In the genomic region with DNA sequence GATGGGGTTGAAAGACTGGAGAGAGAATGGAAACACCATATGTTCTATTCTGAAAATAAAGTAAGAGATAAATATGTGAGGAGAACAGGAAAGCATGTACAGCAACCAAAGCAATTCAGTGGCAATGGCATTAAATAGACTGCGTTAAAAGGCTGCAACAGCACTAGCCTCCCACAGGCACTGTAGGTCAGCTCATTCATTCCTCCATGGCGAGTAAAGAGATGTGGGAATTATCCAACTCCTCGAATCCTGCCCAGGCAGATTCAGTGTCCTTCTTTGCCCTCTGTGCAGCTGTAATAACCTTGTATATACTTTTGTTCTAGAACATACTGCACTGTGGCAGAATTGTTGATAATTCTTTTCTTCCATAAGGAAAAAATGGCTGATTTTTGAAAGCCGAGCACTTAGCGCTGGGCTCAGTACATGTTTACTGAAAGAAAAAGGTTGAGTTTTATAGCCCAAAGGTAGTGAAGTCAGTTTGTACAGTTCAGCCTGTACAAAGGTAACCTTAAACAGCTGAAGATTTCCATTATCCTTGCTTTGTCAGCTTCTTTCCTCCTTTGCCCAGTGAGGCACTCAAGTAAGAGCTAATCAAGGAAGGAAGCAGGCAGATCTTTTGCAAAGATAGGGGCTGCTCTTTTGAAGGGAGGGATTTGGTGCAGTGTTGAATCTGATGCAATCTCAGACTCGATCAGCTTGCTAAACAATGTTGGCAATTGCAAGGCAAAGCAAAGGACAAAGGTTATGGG, we compare ENCODE assay signal across 1 cellular context.
TF ChIP-seq lines count a peak whose summit lies in the region.

No MANE protein-coding gene starts in this region.

TF ChIP-seq in HepG2, 621 proteins besides CTCF, POLR2A, EP300 and RAD21 (continued from another document and continues in another):
- TF ChIP-seq, protein P1, sequence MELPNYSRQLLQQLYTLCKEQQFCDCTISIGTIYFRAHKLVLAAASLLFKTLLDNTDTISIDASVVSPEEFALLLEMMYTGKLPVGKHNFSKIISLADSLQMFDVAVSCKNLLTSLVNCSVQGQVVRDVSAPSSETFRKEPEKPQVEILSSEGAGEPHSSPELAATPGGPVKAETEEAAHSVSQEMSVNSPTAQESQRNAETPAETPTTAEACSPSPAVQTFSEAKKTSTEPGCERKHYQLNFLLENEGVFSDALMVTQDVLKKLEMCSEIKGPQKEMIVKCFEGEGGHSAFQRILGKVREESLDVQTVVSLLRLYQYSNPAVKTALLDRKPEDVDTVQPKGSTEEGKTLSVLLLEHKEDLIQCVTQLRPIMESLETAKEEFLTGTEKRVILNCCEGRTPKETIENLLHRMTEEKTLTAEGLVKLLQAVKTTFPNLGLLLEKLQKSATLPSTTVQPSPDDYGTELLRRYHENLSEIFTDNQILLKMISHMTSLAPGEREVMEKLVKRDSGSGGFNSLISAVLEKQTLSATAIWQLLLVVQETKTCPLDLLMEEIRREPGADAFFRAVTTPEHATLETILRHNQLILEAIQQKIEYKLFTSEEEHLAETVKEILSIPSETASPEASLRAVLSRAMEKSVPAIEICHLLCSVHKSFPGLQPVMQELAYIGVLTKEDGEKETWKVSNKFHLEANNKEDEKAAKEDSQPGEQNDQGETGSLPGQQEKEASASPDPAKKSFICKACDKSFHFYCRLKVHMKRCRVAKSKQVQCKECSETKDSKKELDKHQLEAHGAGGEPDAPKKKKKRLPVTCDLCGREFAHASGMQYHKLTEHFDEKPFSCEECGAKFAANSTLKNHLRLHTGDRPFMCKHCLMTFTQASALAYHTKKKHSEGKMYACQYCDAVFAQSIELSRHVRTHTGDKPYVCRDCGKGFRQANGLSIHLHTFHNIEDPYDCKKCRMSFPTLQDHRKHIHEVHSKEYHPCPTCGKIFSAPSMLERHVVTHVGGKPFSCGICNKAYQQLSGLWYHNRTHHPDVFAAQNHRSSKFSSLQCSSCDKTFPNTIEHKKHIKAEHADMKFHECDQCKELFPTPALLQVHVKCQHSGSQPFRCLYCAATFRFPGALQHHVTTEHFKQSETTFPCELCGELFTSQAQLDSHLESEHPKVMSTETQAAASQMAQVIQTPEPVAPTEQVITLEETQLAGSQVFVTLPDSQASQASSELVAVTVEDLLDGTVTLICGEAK (IDR thresholded peaks at IDR 0.05): no peak
- TF ChIP-seq, protein P1 (CRISPR knock-in tag; IDR thresholded peaks at IDR 0.05): no peak
- TF ChIP-seq MXD4 (CRISPR knock-in tag; IDR thresholded peaks at IDR 0.05) (no peak), ZKSCAN5 (CRISPR knock-in tag; IDR thresholded peaks at IDR 0.05) (no peak), ZNF33A (CRISPR knock-in tag; IDR thresholded peaks at IDR 0.05; ENCODE audit: borderline replicate concordance) (no peak), ATM (IDR thresholded peaks at IDR 0.05; ENCODE audit: borderline replicate concordance) (no peak), NCOA2 (CRISPR knock-in tag; IDR thresholded peaks at IDR 0.05) (peak; percentile 90), TBL1XR1 (IDR thresholded peaks at IDR 0.05; ENCODE audit: borderline replicate concordance, low read length, partially characterized antibody) (peak; percentile 52), YY1 (IDR thresholded peaks at IDR 0.05; ENCODE audit: insufficient read depth, insufficient replicate concordance, low read depth, low read length) (no peak), ZFP36L2 (CRISPR knock-in tag; IDR thresholded peaks at IDR 0.05) (no peak), FOXP1 (IDR thresholded peaks at IDR 0.05) (no peak), FOXP1 (CRISPR knock-in tag; IDR thresholded peaks at IDR 0.05) (peak; percentile 82; the same call in 1 of the 2 replicates), ZKSCAN8 (CRISPR knock-in tag; IDR thresholded peaks at IDR 0.05; ENCODE audit: borderline replicate concordance) (0 out of 2 replicates have a peak, but pooled peaks have one; percentile 45), MZF1 (CRISPR knock-in tag; IDR thresholded peaks at IDR 0.05; ENCODE audit: borderline replicate concordance) (no peak), ZNF292 (CRISPR knock-in tag; IDR thresholded peaks at IDR 0.05; ENCODE audit: borderline replicate concordance, low read depth) (peak; percentile 72; the same call in 1 of the 2 replicates), KLF13 (CRISPR knock-in tag; IDR thresholded peaks at IDR 0.05) (no peak), MED8 (CRISPR knock-in tag; IDR thresholded peaks at IDR 0.05; ENCODE audit: insufficient replicate concordance) (no peak), SAP130 (CRISPR knock-in tag; IDR thresholded peaks at IDR 0.05; ENCODE audit: low read depth) (peak; percentile 78), YEATS2 (CRISPR knock-in tag; IDR thresholded peaks at IDR 0.05; ENCODE audit: borderline replicate concordance) (0 out of 2 replicates have a peak, but pooled peaks have one; percentile 40), DMAP1 (CRISPR knock-in tag; IDR thresholded peaks at IDR 0.05) (peak; percentile 53; the same call in 1 of the 2 replicates), ZNF614 (CRISPR knock-in tag; IDR thresholded peaks at IDR 0.05; ENCODE audit: borderline replicate concordance) (peak; percentile 92), JUND (CRISPR knock-in tag; IDR thresholded peaks at IDR 0.05) (no peak), XBP1 (CRISPR knock-in tag; IDR thresholded peaks at IDR 0.05) (no peak), KDM6A (CRISPR knock-in tag; IDR thresholded peaks at IDR 0.05; ENCODE audit: low read depth) (peak; percentile 75), ZNF788 (CRISPR knock-in tag; IDR thresholded peaks at IDR 0.05; ENCODE audit: borderline replicate concordance) (no peak), ZNF564 (CRISPR knock-in tag; IDR thresholded peaks at IDR 0.05) (peak; percentile 80; the same call in 1 of the 2 replicates), SRSF9 (IDR thresholded peaks at IDR 0.05; ENCODE audit: borderline replicate concordance, insufficient read depth, low read depth, low read length, poor library complexity, severe bottlenecking) (no peak), ZNF331 (CRISPR knock-in tag; IDR thresholded peaks at IDR 0.05) (peak; percentile 95), NR2F6 (IDR thresholded peaks at IDR 0.05) (peak; percentile 90), NR2F6 (CRISPR knock-in tag; IDR thresholded peaks at IDR 0.05) (peak; percentile 95), MYNN (CRISPR knock-in tag; IDR thresholded peaks at IDR 0.05; ENCODE audit: low read depth) (no peak), DPF2 (CRISPR knock-in tag; IDR thresholded peaks at IDR 0.05; ENCODE audit: borderline replicate concordance, low read depth) (peak; percentile 81; the same call in 1 of the 2 replicates), ZNF557 (CRISPR knock-in tag; IDR thresholded peaks at IDR 0.05) (no peak), CCDC6 (CRISPR knock-in tag; IDR thresholded peaks at IDR 0.05) (peak; percentile 75; the same call in 1 of the 2 replicates)
- TF ChIP-seq, protein P2, sequence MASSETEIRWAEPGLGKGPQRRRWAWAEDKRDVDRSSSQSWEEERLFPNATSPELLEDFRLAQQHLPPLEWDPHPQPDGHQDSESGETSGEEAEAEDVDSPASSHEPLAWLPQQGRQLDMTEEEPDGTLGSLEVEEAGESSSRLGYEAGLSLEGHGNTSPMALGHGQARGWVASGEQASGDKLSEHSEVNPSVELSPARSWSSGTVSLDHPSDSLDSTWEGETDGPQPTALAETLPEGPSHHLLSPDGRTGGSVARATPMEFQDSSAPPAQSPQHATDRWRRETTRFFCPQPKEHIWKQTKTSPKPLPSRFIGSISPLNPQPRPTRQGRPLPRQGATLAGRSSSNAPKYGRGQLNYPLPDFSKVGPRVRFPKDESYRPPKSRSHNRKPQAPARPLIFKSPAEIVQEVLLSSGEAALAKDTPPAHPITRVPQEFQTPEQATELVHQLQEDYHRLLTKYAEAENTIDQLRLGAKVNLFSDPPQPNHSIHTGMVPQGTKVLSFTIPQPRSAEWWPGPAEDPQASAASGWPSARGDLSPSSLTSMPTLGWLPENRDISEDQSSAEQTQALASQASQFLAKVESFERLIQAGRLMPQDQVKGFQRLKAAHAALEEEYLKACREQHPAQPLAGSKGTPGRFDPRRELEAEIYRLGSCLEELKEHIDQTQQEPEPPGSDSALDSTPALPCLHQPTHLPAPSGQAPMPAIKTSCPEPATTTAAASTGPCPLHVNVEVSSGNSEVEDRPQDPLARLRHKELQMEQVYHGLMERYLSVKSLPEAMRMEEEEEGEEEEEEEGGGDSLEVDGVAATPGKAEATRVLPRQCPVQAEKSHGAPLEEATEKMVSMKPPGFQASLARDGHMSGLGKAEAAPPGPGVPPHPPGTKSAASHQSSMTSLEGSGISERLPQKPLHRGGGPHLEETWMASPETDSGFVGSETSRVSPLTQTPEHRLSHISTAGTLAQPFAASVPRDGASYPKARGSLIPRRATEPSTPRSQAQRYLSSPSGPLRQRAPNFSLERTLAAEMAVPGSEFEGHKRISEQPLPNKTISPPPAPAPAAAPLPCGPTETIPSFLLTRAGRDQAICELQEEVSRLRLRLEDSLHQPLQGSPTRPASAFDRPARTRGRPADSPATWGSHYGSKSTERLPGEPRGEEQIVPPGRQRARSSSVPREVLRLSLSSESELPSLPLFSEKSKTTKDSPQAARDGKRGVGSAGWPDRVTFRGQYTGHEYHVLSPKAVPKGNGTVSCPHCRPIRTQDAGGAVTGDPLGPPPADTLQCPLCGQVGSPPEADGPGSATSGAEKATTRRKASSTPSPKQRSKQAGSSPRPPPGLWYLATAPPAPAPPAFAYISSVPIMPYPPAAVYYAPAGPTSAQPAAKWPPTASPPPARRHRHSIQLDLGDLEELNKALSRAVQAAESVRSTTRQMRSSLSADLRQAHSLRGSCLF (CRISPR knock-in tag; IDR thresholded peaks at IDR 0.05; ENCODE audit: borderline replicate concordance): no peak
- TF ChIP-seq, protein P3, sequence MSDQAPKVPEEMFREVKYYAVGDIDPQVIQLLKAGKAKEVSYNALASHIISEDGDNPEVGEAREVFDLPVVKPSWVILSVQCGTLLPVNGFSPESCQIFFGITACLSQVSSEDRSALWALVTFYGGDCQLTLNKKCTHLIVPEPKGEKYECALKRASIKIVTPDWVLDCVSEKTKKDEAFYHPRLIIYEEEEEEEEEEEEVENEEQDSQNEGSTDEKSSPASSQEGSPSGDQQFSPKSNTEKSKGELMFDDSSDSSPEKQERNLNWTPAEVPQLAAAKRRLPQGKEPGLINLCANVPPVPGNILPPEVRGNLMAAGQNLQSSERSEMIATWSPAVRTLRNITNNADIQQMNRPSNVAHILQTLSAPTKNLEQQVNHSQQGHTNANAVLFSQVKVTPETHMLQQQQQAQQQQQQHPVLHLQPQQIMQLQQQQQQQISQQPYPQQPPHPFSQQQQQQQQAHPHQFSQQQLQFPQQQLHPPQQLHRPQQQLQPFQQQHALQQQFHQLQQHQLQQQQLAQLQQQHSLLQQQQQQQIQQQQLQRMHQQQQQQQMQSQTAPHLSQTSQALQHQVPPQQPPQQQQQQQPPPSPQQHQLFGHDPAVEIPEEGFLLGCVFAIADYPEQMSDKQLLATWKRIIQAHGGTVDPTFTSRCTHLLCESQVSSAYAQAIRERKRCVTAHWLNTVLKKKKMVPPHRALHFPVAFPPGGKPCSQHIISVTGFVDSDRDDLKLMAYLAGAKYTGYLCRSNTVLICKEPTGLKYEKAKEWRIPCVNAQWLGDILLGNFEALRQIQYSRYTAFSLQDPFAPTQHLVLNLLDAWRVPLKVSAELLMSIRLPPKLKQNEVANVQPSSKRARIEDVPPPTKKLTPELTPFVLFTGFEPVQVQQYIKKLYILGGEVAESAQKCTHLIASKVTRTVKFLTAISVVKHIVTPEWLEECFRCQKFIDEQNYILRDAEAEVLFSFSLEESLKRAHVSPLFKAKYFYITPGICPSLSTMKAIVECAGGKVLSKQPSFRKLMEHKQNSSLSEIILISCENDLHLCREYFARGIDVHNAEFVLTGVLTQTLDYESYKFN (CRISPR knock-in tag; conservative IDR thresholded peaks at IDR 0.05): peak; percentile 90
- TF ChIP-seq, protein P4, sequence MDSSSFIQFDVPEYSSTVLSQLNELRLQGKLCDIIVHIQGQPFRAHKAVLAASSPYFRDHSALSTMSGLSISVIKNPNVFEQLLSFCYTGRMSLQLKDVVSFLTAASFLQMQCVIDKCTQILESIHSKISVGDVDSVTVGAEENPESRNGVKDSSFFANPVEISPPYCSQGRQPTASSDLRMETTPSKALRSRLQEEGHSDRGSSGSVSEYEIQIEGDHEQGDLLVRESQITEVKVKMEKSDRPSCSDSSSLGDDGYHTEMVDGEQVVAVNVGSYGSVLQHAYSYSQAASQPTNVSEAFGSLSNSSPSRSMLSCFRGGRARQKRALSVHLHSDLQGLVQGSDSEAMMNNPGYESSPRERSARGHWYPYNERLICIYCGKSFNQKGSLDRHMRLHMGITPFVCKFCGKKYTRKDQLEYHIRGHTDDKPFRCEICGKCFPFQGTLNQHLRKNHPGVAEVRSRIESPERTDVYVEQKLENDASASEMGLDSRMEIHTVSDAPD (CRISPR knock-in tag; IDR thresholded peaks at IDR 0.05): peak; percentile 86
